In genomic region chr14:45089813-45090212, GRCh38 we compare ENCODE assay signal across 8 cellular contexts. TPM values are rescaled to one million over a fixed set of nuclear protein-coding genes. Genes with fewer than 3 reads are reported as not detected.
DNase-seq lines count a peak whose midpoint lies in the region; ATAC-seq lines count a peak whose summit lies in the region.

No MANE protein-coding gene starts in this region.

- intact Hi-C loops in left colon (cut with DNase I, micrococcal nuclease) (loop anchor here in 1 of 2 donors (10.0 kb wide), 1 partner anchor 125 kb away; the partner anchor contains the start of genes KLHL28 and TOGARAM1), sciatic nerve (cut with DNase I) (no loop called here)

- in situ Hi-C loops in G401 (cut with HindIII; ENCODE audit: low sequenced_read_pairs) (no loop called here), ACHN (cut with HindIII; ENCODE audit: low pct_ligation_motif_present, low pct_unique_long_range_greater_than_20kb, low sequenced_read_pairs) (no loop called here)

- DNase-seq in NCI-H226 = peak; percentile 23
- DNase-seq in left colon = no peak
- DNase-seq in G401 (ENCODE audit: low spot score) = no peak
- DNase-seq in retina = no peak
- no peak for DNase-seq in ACHN
- no peak for DNase-seq in sciatic nerve (ENCODE audit: low spot score)

- peak; percentile 78 for ATAC-seq in GM18519 (IDR thresholded peaks at IDR 0.05; ENCODE audit: low FRiP score, unreplicated experiment)
- peak; percentile 70 for ATAC-seq in GM21786 (IDR thresholded peaks at IDR 0.05; ENCODE audit: unreplicated experiment)
- peak; percentile 79 for ATAC-seq in left colon
- no peak for ATAC-seq in sciatic nerve

RNA-seq across cellular contexts. Expression of gene PRPF39, which starts 5.9 kb away (rescaled TPM):
- total RNA-seq in left colon (10 to 100 TPM; 24.4 to 27.0 TPM), sciatic nerve (52.1 TPM)
- total RNA-seq in G401 (2014; rRNA removed; shearing (Covaris generic)) = 27.1 and 28.3 TPM in 2 replicates

RNA-seq across cellular contexts. Expression of gene FKBP3, which starts 44.5 kb away (rescaled TPM):
- 10 to 100 TPM; 43.8 to 46.5 TPM for total RNA-seq in left colon
- 39.7 and 77.7 TPM in 2 replicates for total RNA-seq in G401 (2014; rRNA removed; shearing (Covaris generic))
- total RNA-seq in sciatic nerve = 47.1 TPM

RNA-seq across cellular contexts. Expression of gene FANCM, which starts 45.9 kb away (rescaled TPM):
- total RNA-seq in left colon = 1 to 10 TPM; 3.4 to 4.2 TPM
- 4.4 and 4.7 TPM in 2 replicates for total RNA-seq in G401 (2014; rRNA removed; shearing (Covaris generic))
- total RNA-seq in sciatic nerve = 8.8 TPM
